In genomic region chr5:74765929-74766328, GRCh38 we compare ENCODE assay signal across 8 cellular contexts. TPM values are rescaled to one million over a fixed set of nuclear protein-coding genes. Genes with fewer than 3 reads are reported as not detected.
DNase-seq lines count a peak whose midpoint lies in the region; ATAC-seq and TF ChIP-seq lines count a peak whose summit lies in the region.

No MANE protein-coding gene starts in this region.

- H3K27me3 Mint-ChIP-seq in activated T-cell treated with anti-CD3 and anti-CD28 coated beads, Interleukin-2, amount 50 U/mL, for 4 hours (ENCODE audit: low read depth), result no peaks in the 10 kb centered on the region
- no peaks in the 10 kb centered on the region for H3K27me3 Mint-ChIP-seq in activated naive CD8-positive, alpha-beta T cell treated with anti-CD3 and anti-CD28 coated beads, Interleukin-2, amount 50 U/mL, for 24 hours

- peak overlapping the region; percentile 100 for H3K4me3 Mint-ChIP-seq in activated T-cell treated with anti-CD3 and anti-CD28 coated beads, Interleukin-2, amount 50 U/mL, for 4 hours
- H3K4me3 Mint-ChIP-seq in activated naive CD8-positive, alpha-beta T cell treated with anti-CD3 and anti-CD28 coated beads, Interleukin-2, amount 50 U/mL, for 24 hours, result peak overlapping the region; percentile 100

- H3K27ac Mint-ChIP-seq in activated naive CD8-positive, alpha-beta T cell treated with anti-CD3 and anti-CD28 coated beads, Interleukin-2, amount 50 U/mL, for 24 hours, result no peak overlapping the region

- H3K27ac ChIP-seq in liver (ENCODE audit: low read depth in 1 of 2, low read length in 2 of 2), result no peak overlapping the region
- H3K27ac ChIP-seq in thymus (ENCODE audit: low read depth), result no peak overlapping the region

- H3K9ac ChIP-seq in liver (ENCODE audit: low read depth in 1 of 2, low read length in 2 of 2), result peak overlapping the region; percentile 81 to 84

- no peaks in the 10 kb centered on the region for H3K9me3 Mint-ChIP-seq in activated T-cell treated with anti-CD3 and anti-CD28 coated beads, Interleukin-2, amount 50 U/mL, for 4 hours
- H3K9me3 Mint-ChIP-seq in activated naive CD8-positive, alpha-beta T cell treated with anti-CD3 and anti-CD28 coated beads, Interleukin-2, amount 50 U/mL, for 24 hours, result no peaks in the 10 kb centered on the region

- TF ChIP-seq CTCF in liver (IDR thresholded peaks at IDR 0.05; ENCODE audit: low read depth, low read length, missing input control), result no peak

- WGBS in liver, result 59% methylated on average over 27 of the region's 27 CpGs
- WGBS in thymus, result 77% methylated on average over 27 of the region's 27 CpGs

- no peaks in the 10 kb centered on the region for H3K9me3 ChIP-seq in liver (ENCODE audit: control insufficient read depth in 4 of 4, low read length in 3 of 4)
- H3K9me3 ChIP-seq in thymus (ENCODE audit: control insufficient read depth), result no peaks in the 10 kb centered on the region

- no peak for TF ChIP-seq RAD21 in liver (IDR thresholded peaks at IDR 0.05)

- no peak for DNase-seq in activated T-cell treated with anti-CD3 and anti-CD28 coated beads, Interleukin-2, amount 50 U/mL, for 4 hours
- DNase-seq in activated T-cell treated with anti-CD3 and anti-CD28 coated beads for 4 hours (no peak), A172 (ENCODE audit: low spot score) (no peak), dedifferentiated amniotic fluid mesenchymal stem cell (ENCODE audit: extremely low spot score) (no peak), SHP77 treated with DMSO at 0.1 percent for 48 hours (lab: John Stamatoyannopoulos, UW) (no peak)
- no peak for DNase-seq in activated naive CD8-positive, alpha-beta T cell treated with anti-CD3 and anti-CD28 coated beads, Interleukin-2, amount 50 U/mL, for 24 hours

- H3K36me3 ChIP-seq in liver (ENCODE audit: control insufficient read depth in 4 of 4, insufficient read depth in 3 of 4, low read depth in 1 of 4, low read length in 3 of 4) (peaks cover 3 to 27% (median 14%) of the 10 kb centered on the region in 4 donors), thymus (ENCODE audit: control insufficient read depth, insufficient read depth) (peaks cover 4% of the 10 kb centered on the region)

- H3K4me1 Mint-ChIP-seq in activated T-cell treated with anti-CD3 and anti-CD28 coated beads, Interleukin-2, amount 50 U/mL, for 4 hours (ENCODE audit: low read depth), result peaks cover 53% of the 10 kb centered on the region
- peaks cover 64% of the 10 kb centered on the region for H3K4me1 Mint-ChIP-seq in activated naive CD8-positive, alpha-beta T cell treated with anti-CD3 and anti-CD28 coated beads, Interleukin-2, amount 50 U/mL, for 24 hours

- H3K27me3 ChIP-seq in liver (ENCODE audit: control insufficient read depth in 4 of 4, insufficient read depth in 4 of 4, low read length in 3 of 4) (no peaks in the 10 kb centered on the region), thymus (ENCODE audit: control insufficient read depth, insufficient read depth) (no peaks in the 10 kb centered on the region)

- ATAC-seq in activated T-cell treated with anti-CD3 and anti-CD28 coated beads, Interleukin-2, amount 50 U/mL, for 4 hours, result no peak
- ATAC-seq in activated naive CD8-positive, alpha-beta T cell treated with anti-CD3 and anti-CD28 coated beads, Interleukin-2, amount 50 U/mL, for 24 hours, result no peak

- H3K4me3 ChIP-seq in liver (ENCODE audit: low read depth in 1 of 3, low read length in 3 of 3) (peak overlapping the region; percentile 86 to 100 (median 96)), thymus (ENCODE audit: low read length) (peak overlapping the region; percentile 75)

- H3K4me1 ChIP-seq in liver (ENCODE audit: control insufficient read depth in 4 of 4, insufficient read depth in 4 of 4, low read length in 3 of 4), result peaks cover 6 to 26% (median 23%) of the 10 kb centered on the region in 4 donors
- H3K4me1 ChIP-seq in thymus (ENCODE audit: control insufficient read depth, insufficient read depth, low read length), result peaks cover 9% of the 10 kb centered on the region

- peaks cover 24% of the 10 kb centered on the region for H3K36me3 Mint-ChIP-seq in activated T-cell treated with anti-CD3 and anti-CD28 coated beads, Interleukin-2, amount 50 U/mL, for 4 hours (ENCODE audit: insufficient read depth)
- peaks cover 37% of the 10 kb centered on the region for H3K36me3 Mint-ChIP-seq in activated naive CD8-positive, alpha-beta T cell treated with anti-CD3 and anti-CD28 coated beads, Interleukin-2, amount 50 U/mL, for 24 hours (ENCODE audit: low read depth)

TF ChIP-seq in liver, 16 proteins besides CTCF, POLR2A, EP300 and RAD21:
- TF ChIP-seq FOXA2 (IDR thresholded peaks at IDR 0.05) (no peak), FOXA1 (IDR thresholded peaks at IDR 0.05) (no peak), GABPA (IDR thresholded peaks at IDR 0.05 in 1 of 2, conservative IDR thresholded peaks at IDR 0.05 in 1 of 2) (no peak), TAF1 (conservative IDR thresholded peaks at IDR 0.05) (no peak), REST (IDR thresholded peaks at IDR 0.05) (no peak), ZBTB33 (IDR thresholded peaks at IDR 0.05) (no peak), EGR1 (IDR thresholded peaks at IDR 0.05; ENCODE audit: low read depth in 2 of 2) (no peak), MAX (IDR thresholded peaks at IDR 0.05) (no peak), SP1 (IDR thresholded peaks at IDR 0.05) (no peak), YY1 (IDR thresholded peaks at IDR 0.05) (no peak), HNF4A (conservative IDR thresholded peaks at IDR 0.05) (no peak), HNF4G (IDR thresholded peaks at IDR 0.05) (no peak), ATF3 (IDR thresholded peaks at IDR 0.05) (no peak), RXRA (IDR thresholded peaks at IDR 0.05) (no peak), JUND (IDR thresholded peaks at IDR 0.05) (no peak), NR2F2 (IDR thresholded peaks at IDR 0.05) (no peak)

RNA-seq across cellular contexts. Expression of gene GFM2, which starts 1.0 kb away (rescaled TPM):
- total RNA-seq in activated T-cell treated with anti-CD3 and anti-CD28 coated beads, Interleukin-2, amount 50 U/mL, for 4 hours, result 10 to 100 TPM; 24.3 to 28.2 (median 26.2) TPM
- total RNA-seq in liver, result 10 to 100 TPM; 33.9 to 41.0 TPM
- 10 to 100 TPM; 14.6 to 15.5 TPM for polyA plus RNA-seq in liver
- polyA plus RNA-seq in thymus, result 37.2 TPM
- total RNA-seq in A172 (2014; rRNA removed; shearing (Covaris generic)), result 99.2 and 103 TPM in 2 replicates

RNA-seq across cellular contexts. Expression of gene NSA2, which starts 1.1 kb away (rescaled TPM):
- 100 to 1,000 TPM; 171 to 179 (median 177) TPM for total RNA-seq in activated T-cell treated with anti-CD3 and anti-CD28 coated beads, Interleukin-2, amount 50 U/mL, for 4 hours
- 10 to 100 TPM; 26.7 to 31.4 TPM for total RNA-seq in liver
- 10 to 100 TPM; 32.1 to 54.7 TPM for polyA plus RNA-seq in liver
- 192 TPM for polyA plus RNA-seq in thymus
- total RNA-seq in A172 (2014; rRNA removed; shearing (Covaris generic)), result 199 and 320 TPM in 2 replicates
